ENCODE assay signal across 20 cellular contexts in the genomic region with DNA sequence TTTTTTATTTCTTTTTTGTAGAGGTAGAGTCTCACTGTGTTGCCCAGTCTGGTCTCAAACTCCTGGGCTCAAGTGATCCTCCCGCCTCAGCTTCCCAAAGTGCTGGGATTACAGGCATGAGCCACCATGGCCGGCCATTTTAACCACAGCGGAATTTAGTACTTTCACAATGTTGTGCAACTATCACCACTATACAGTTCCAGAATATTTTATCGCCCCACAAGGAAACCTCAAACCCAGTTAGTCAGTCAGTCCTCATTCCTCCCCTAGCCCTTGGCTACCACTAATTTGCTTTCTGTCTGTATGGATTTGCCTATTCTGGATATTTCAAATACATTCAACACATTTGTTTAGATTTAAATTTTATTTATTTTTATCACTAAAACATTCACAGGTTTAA. TPM values are rescaled to one million over a fixed set of nuclear protein-coding genes. Genes with fewer than 3 reads are reported as not detected.
DNase-seq lines count a peak whose midpoint lies in the region; TF ChIP-seq lines count a peak whose summit lies in the region.
"Had no signal": no experiment of that assay in that cellular context is flagged by ENCODE, and none has a peak within 500 bp of the region (broad histone marks: within the 10 kb centered on the region; RNA-seq: fewer than 3 reads in every experiment).

No MANE protein-coding gene starts in this region.

- H3K4me1 ChIP-seq in mammary epithelial cell (ENCODE audit: insufficient read depth, low read length) (no peaks in the 10 kb centered on the region), suprapubic skin (no peaks in the 10 kb centered on the region)
- H3K4me1 ChIP-seq: upper lobe of right lung had no signal

- no peak overlapping the region for H3K9ac ChIP-seq in mammary epithelial cell (ENCODE audit: insufficient read depth, low read length)

- H3K79me2 ChIP-seq in mammary epithelial cell (ENCODE audit: insufficient read depth, low read length), result no peaks in the 10 kb centered on the region

- H3K27ac ChIP-seq in mammary epithelial cell (ENCODE audit: insufficient read depth, low read depth, low read length), result no peak overlapping the region
- no peak overlapping the region for H3K27ac ChIP-seq in suprapubic skin
- H3K27ac ChIP-seq in RWPE1, result no peak overlapping the region
- H3K27ac ChIP-seq: upper lobe of right lung had no signal

- in situ Hi-C loops in mammary epithelial cell (cut with MboI; ENCODE audit: low sequenced_read_pairs in 2 of 2), result no loop called here

- H3K9me3 ChIP-seq in mammary epithelial cell (replicated peaks; ENCODE audit: insufficient read depth, low read length) (no peaks in the 10 kb centered on the region), suprapubic skin (no peaks in the 10 kb centered on the region)
- H3K9me3 ChIP-seq: upper lobe of right lung had no signal

- dilution Hi-C loops in mammary epithelial cell (cut with HindIII; ENCODE audit: low sequenced_read_pairs), result no loop called here

- no TSS peak for BruUV-seq in mammary epithelial cell (replicated peaks; lab: Mats Ljungman, UMichigan)

- intact Hi-C loops in mammary epithelial cell (cut with micrococcal nuclease), result no loop called here

- POLR2A ChIA-PET in RWPE1 (lab: Yijun Ruan, JAX; ENCODE audit: low non-redundant PET), result no interaction called here

- TF ChIP-seq EP300 in suprapubic skin (IDR thresholded peaks at IDR 0.05), result no peak

- CTCF ChIA-PET in mammary epithelial cell (lab: Charles Lee; ENCODE audit: low non-redundant PET) (no interaction called here), RWPE1 (lab: Yijun Ruan, JAX) (no interaction called here)

- no peak overlapping the region for H3K4me2 ChIP-seq in mammary epithelial cell (ENCODE audit: insufficient read depth, low read depth, low read length)

- H4K20me1 ChIP-seq in mammary epithelial cell (ENCODE audit: insufficient read depth, low read length), result no peaks in the 10 kb centered on the region

- no peak overlapping the region for H2AFZ ChIP-seq in mammary epithelial cell (ENCODE audit: low read depth, low read length)

- H3K36me3 ChIP-seq in mammary epithelial cell (ENCODE audit: insufficient read depth, low read length) (no peaks in the 10 kb centered on the region), suprapubic skin (no peaks in the 10 kb centered on the region)
- H3K36me3 ChIP-seq: upper lobe of right lung had no signal

- H3K27me3 ChIP-seq in mammary epithelial cell (ENCODE audit: insufficient read depth, low read length) (no peaks in the 10 kb centered on the region), suprapubic skin (no peaks in the 10 kb centered on the region)
- H3K27me3 ChIP-seq: upper lobe of right lung had no signal

- H3K4me3 ChIP-seq in mammary epithelial cell (replicated peaks in 1 of 3; ENCODE audit: insufficient read depth in 1 of 3, low read depth in 2 of 3, low read length in 3 of 3) (no peak overlapping the region), suprapubic skin (no peak overlapping the region)
- H3K4me3 ChIP-seq: upper lobe of right lung had no signal

- DNase-seq in GM04504 (ENCODE audit: low read depth), result peak; percentile 38
- peak; percentile 68 for DNase-seq in NCI-H226
- peak; percentile 51 for DNase-seq in mammary epithelial cell
- peak; percentile 49 for DNase-seq in renal cortical epithelial cell (ENCODE audit: low read depth)
- no peak for DNase-seq in suprapubic skin (ENCODE audit: low spot score in 2 of 2)
- no peak for DNase-seq in RWPE1 (ENCODE audit: low spot score)
- DNase-seq in activated effector memory CD4-positive, alpha-beta T cell treated with Interleukin-2 at 50 U/mL for 16 hours, result no peak
- DNase-seq in cerebellar cortex (ENCODE audit: low spot score), result no peak
- DNase-seq: activated CD4-positive, alpha-beta T cell treated with anti-CD3 and anti-CD28 coated beads, Interleukin-2, amount 10 ng/mL, durations not matched to agents 7 days and 5 days; activated naive CD8-positive, alpha-beta T cell treated with anti-CD3 and anti-CD28 coated beads, Interleukin-2, amount 10 ng/mL, durations not matched to agents 7 days and 5 days; caudate nucleus; CD4-positive, CD25-positive, alpha-beta regulatory T cell; DMS79 treated with DMSO at 0.1 percent for 48 hours; effector CD8-positive, alpha-beta T cell; left ventricle myocardium superior; NCI-H1694 treated with DMSO at 0.1 percent for 48 hours; NCI-H446; stimulated activated CD4-positive, alpha-beta T cell treated with anti-CD3 and anti-CD28 coated beads, Interleukin-12 subunit alpha, Interleukin-12 subunit beta, amount 100 ng/mL, for 4 hours; stimulated activated naive CD4-positive, alpha-beta T cell treated with Interleukin-2 at 50 U/mL for 16 hours; upper lobe of right lung had no signal

- TF ChIP-seq CTCF in mammary epithelial cell (conservative IDR thresholded peaks at IDR 0.05 in 1 of 2, IDR thresholded peaks at IDR 0.05 in 1 of 2; ENCODE audit: extremely low read depth in 1 of 2, insufficient read depth in 1 of 2, low read depth in 1 of 2, low read length in 2 of 2) (no peak), suprapubic skin (IDR thresholded peaks at IDR 0.05) (no peak), RWPE1 (conservative IDR thresholded peaks at IDR 0.05; ENCODE audit: low read depth) (no peak)

- no peak for TF ChIP-seq POLR2A in suprapubic skin (IDR thresholded peaks at IDR 0.05)

- 69% methylated on average over 4 of the region's 4 CpGs for WGBS in mammary epithelial cell (ENCODE audit: low coverage, missing lambda C conversion rate)
- WGBS in suprapubic skin, result 83% methylated on average over 4 of the region's 4 CpGs

RNA-seq across cellular contexts. Expression of gene HOMER2, which starts 15.5 kb away (rescaled TPM):
- 10 to 100 TPM; 22.9 to 30.0 TPM for total RNA-seq in mammary epithelial cell
- 14.9 TPM for polyA plus RNA-seq in mammary epithelial cell
- polyA minus RNA-seq in mammary epithelial cell, result 1.6 TPM
- 56.6 and 58.9 TPM in 2 replicates for total RNA-seq in renal cortical epithelial cell
- 100 to 1,000 TPM in 2 of 4 donors, 10 to 100 TPM in 2; 81.4 to 120 (median 99.2) TPM for total RNA-seq in suprapubic skin

RNA-seq across cellular contexts. Expression of gene RAMAC, which starts 17.9 kb away (rescaled TPM):
- total RNA-seq in mammary epithelial cell (10 to 100 TPM; 22.1 to 30.5 TPM), renal cortical epithelial cell (41.9 and 79.2 TPM in 2 replicates), suprapubic skin (10 to 100 TPM; 15.9 to 37.0 (median 22.1) TPM)
- polyA plus RNA-seq in mammary epithelial cell, result 26.7 TPM
- 6.6 TPM for polyA minus RNA-seq in mammary epithelial cell

RNA-seq across cellular contexts. Expression of gene C15orf40, which starts 43.4 kb away (rescaled TPM):
- total RNA-seq in mammary epithelial cell (10 to 100 TPM; 14.7 to 28.6 TPM), renal cortical epithelial cell (3.5 and 5.8 TPM in 2 replicates), suprapubic skin (10 to 100 TPM; 18.7 to 37.2 (median 22.9) TPM)
- 29.1 TPM for polyA plus RNA-seq in mammary epithelial cell
- polyA minus RNA-seq in mammary epithelial cell, result 21.7 TPM

Comparison
In these comparisons a context has a peak if more than half of its experiments do, and no peak if none do; other contexts are left out.
1. DNase-seq: peak in GM04504 (single experiment), NCI-H226 (single experiment), mammary epithelial cell (single experiment) and renal cortical epithelial cell (single experiment); none in suprapubic skin (0 of 2), RWPE1 (single experiment), activated effector memory CD4-positive, alpha-beta T cell treated with Interleukin-2 at 50 U/mL for 16 hours (single experiment) and cerebellar cortex (single experiment).